In genomic region chr6:130933712-130934200, GRCh38 we compare ENCODE assay signal across 10 cellular contexts.
DNase-seq lines count a peak whose midpoint lies in the region; ATAC-seq, FAIRE-seq and TF ChIP-seq lines count a peak whose summit lies in the region.
"Had no signal": no experiment of that assay in that cellular context is flagged by ENCODE, and none has a peak within 500 bp of the region (broad histone marks: within the 10 kb centered on the region; RNA-seq: fewer than 3 reads in every experiment).

No MANE protein-coding gene starts in this region.

- no peaks in the 10 kb centered on the region for H3K27me3 Mint-ChIP-seq in activated naive CD4-positive, alpha-beta T cell treated with anti-CD3 and anti-CD28 coated beads, Interleukin-2, amount 10 ng/mL, durations not matched to agents 7 days and 5 days
- H3K27me3 Mint-ChIP-seq in T-cell: no peaks in the 10 kb centered on the region

- CTCF ChIA-PET in HepG2 (lab: Yijun Ruan, JAX; ENCODE audit: low intra/inter-chr PET ratio, low total read pairs) (no interaction called here), T-cell (lab: Charles Lee) (no interaction called here)
- CTCF ChIA-PET in activated naive CD4-positive, alpha-beta T cell treated with anti-CD3 and anti-CD28 coated beads, Interleukin-2, amount 10 ng/mL, durations not matched to agents 7 days and 5 days (lab: Charles Lee): no interaction called here

- DNase-seq in coronary artery (ENCODE audit: low spot score) (no peak), HepG2 (ENCODE audit: low spot score) (peak; percentile 98), upper lobe of left lung (no peak), T-cell (no peak)
- no peak for DNase-seq in activated naive CD4-positive, alpha-beta T cell treated with anti-CD3 and anti-CD28 coated beads, Interleukin-2, amount 10 ng/mL, durations not matched to agents 7 days and 5 days
- no peak for DNase-seq in stimulated activated CD4-positive, alpha-beta T cell treated with anti-CD3 and anti-CD28 coated beads, Interleukin-2, amount 100 ng/mL, for 48 hours
- DNase-seq: body of pancreas, heart left ventricle had no signal

- H4K20me1 ChIP-seq in HepG2 (ENCODE audit: insufficient read depth, low read length): no peaks in the 10 kb centered on the region

- H3K79me2 ChIP-seq in HepG2 (ENCODE audit: insufficient read depth, low read length): peaks cover 49% of the 10 kb centered on the region

- BruUV-seq in HepG2 (replicated peaks; lab: Mats Ljungman, UMichigan): no TSS peak

- no peaks in the 10 kb centered on the region for H3K27me3 ChIP-seq in HepG2 (ENCODE audit: control insufficient read depth in 1 of 2, insufficient read depth in 2 of 2, low read length in 2 of 2)
- H3K27me3 ChIP-seq in upper lobe of left lung: no peaks in the 10 kb centered on the region
- H3K27me3 ChIP-seq: body of pancreas, heart left ventricle, neutrophil had no signal

- no peak for TF ChIP-seq EP300 in Ishikawa (IDR thresholded peaks at IDR 0.05; ENCODE audit: borderline replicate concordance)
- TF ChIP-seq EP300 in HepG2 (IDR thresholded peaks at IDR 0.05; ENCODE audit: low read depth in 2 of 2, low read length in 2 of 2): peak; percentile 84 to 95; a peak in 3 of 4 replicates
- peak; percentile 99 for TF ChIP-seq EP300 in HepG2 (CRISPR knock-in tag; IDR thresholded peaks at IDR 0.05; ENCODE audit: borderline replicate concordance)
- no peak for TF ChIP-seq EP300 in upper lobe of left lung (IDR thresholded peaks at IDR 0.05)

- TF ChIP-seq POLR2A in HepG2 (IDR thresholded peaks at IDR 0.05; ENCODE audit: insufficient read depth in 1 of 2, low read depth in 2 of 2, low read length in 2 of 2) (no peak), upper lobe of left lung (IDR thresholded peaks at IDR 0.05) (no peak)

- peaks cover 0 to 1% of the 10 kb centered on the region in 2 experiments; a peak in 1 of 5 replicates for H3K36me3 ChIP-seq in HepG2 (replicated peaks in 1 of 2; ENCODE audit: control insufficient read depth in 1 of 2, insufficient read depth in 2 of 2, low read length in 2 of 2)
- no peaks in the 10 kb centered on the region for H3K36me3 ChIP-seq in upper lobe of left lung
- H3K36me3 ChIP-seq: heart left ventricle, neutrophil had no signal

- intact Hi-C loops in HepG2 (cut with micrococcal nuclease; ENCODE audit: unreplicated experiment): loop anchor here (1.0 to 5.0 kb wide), 3 partner anchors 46 to 130 kb away; partner anchors contain the start of gene EPB41L2

- TF ChIP-seq RAD21 in Ishikawa (IDR thresholded peaks at IDR 0.05; ENCODE audit: low read depth) (no peak), HepG2 (CRISPR knock-in tag; IDR thresholded peaks at IDR 0.05) (no peak; the same call in none of the 2 replicates)

- peak overlapping the region; percentile 47 for H3K9ac ChIP-seq in HepG2 (ENCODE audit: insufficient read depth, low read depth, low read length)

- H3K4me1 ChIP-seq in HepG2 (ENCODE audit: insufficient read depth, low read length) (peaks cover 75% of the 10 kb centered on the region), upper lobe of left lung (peaks cover 4 to 36% (median 15%) of the 10 kb centered on the region in 4 donors)

- no peaks in the 10 kb centered on the region for H3K4me1 Mint-ChIP-seq in activated naive CD4-positive, alpha-beta T cell treated with anti-CD3 and anti-CD28 coated beads, Interleukin-2, amount 10 ng/mL, durations not matched to agents 7 days and 5 days
- H3K4me1 Mint-ChIP-seq in T-cell: no peaks in the 10 kb centered on the region

- H3K4me3 ChIP-seq in coronary artery: peak overlapping the region; percentile 29
- peak overlapping the region in 2 of 3 experiments; percentile 34 to 47; a peak in 3 of 6 replicates for H3K4me3 ChIP-seq in HepG2 (replicated peaks in 1 of 3; ENCODE audit: insufficient read depth in 1 of 3, low read depth in 2 of 3, low read length in 3 of 3)
- H3K4me3 ChIP-seq in upper lobe of left lung: no peak overlapping the region
- H3K4me3 ChIP-seq: body of pancreas, heart left ventricle had no signal

- H3K9me3 ChIP-seq in HepG2 (ENCODE audit: low read length): no peaks in the 10 kb centered on the region
- H3K9me3 ChIP-seq in upper lobe of left lung: no peaks in the 10 kb centered on the region
- H3K9me3 ChIP-seq: body of pancreas, neutrophil had no signal

- no peaks in the 10 kb centered on the region for H3K36me3 Mint-ChIP-seq in activated naive CD4-positive, alpha-beta T cell treated with anti-CD3 and anti-CD28 coated beads, Interleukin-2, amount 10 ng/mL, durations not matched to agents 7 days and 5 days
- no peaks in the 10 kb centered on the region for H3K36me3 Mint-ChIP-seq in T-cell

- POLR2A ChIA-PET in HepG2 (lab: Yijun Ruan, JAX): interaction anchor here (0.8 to 1.3 kb wide), 6 partner anchors 10 to 183 kb away, joined by 3 to 6 read pairs (median 4); partner anchors contain the start of gene SMLR1
- POLR2A ChIA-PET in T-cell (lab: Charles Lee): no interaction called here

- H3K27ac ChIP-seq in coronary artery (peak overlapping the region in 1 of 2 donors; percentile 10), HepG2 (ENCODE audit: extremely low read length, insufficient read depth, low read length) (peak overlapping the region; percentile 73), upper lobe of left lung (no peak overlapping the region)
- H3K27ac ChIP-seq: body of pancreas, heart left ventricle, neutrophil had no signal

- H2AFZ ChIP-seq in HepG2 (ENCODE audit: low read length): no peak overlapping the region

- in situ Hi-C loops in HepG2 (cut with HindIII; ENCODE audit: extremely low pct_ligation_motif_present, low pct_unique_long_range_greater_than_20kb): no loop called here

- no peaks in the 10 kb centered on the region for H3K9me3 Mint-ChIP-seq in activated naive CD4-positive, alpha-beta T cell treated with anti-CD3 and anti-CD28 coated beads, Interleukin-2, amount 10 ng/mL, durations not matched to agents 7 days and 5 days
- peaks cover 0 to 4% (median 4%) of the 10 kb centered on the region in 3 donors for H3K9me3 Mint-ChIP-seq in T-cell

- peak overlapping the region; percentile 75 for H3K4me2 ChIP-seq in HepG2 (ENCODE audit: low read depth, low read length)

- TF ChIP-seq CTCF in coronary artery (IDR thresholded peaks at IDR 0.05) (no peak), HepG2 (CRISPR knock-in tag; IDR thresholded peaks at IDR 0.05) (no peak), upper lobe of left lung (IDR thresholded peaks at IDR 0.05) (no peak)

- FAIRE-seq in HepG2 (lab: Jason Lieb, UNC): peak; percentile 77

- no peak overlapping the region for H3K4me3 Mint-ChIP-seq in activated naive CD4-positive, alpha-beta T cell treated with anti-CD3 and anti-CD28 coated beads, Interleukin-2, amount 10 ng/mL, durations not matched to agents 7 days and 5 days
- no peak overlapping the region for H3K4me3 Mint-ChIP-seq in T-cell

- H3K27ac Mint-ChIP-seq in activated naive CD4-positive, alpha-beta T cell treated with anti-CD3 and anti-CD28 coated beads, Interleukin-2, amount 10 ng/mL, durations not matched to agents 7 days and 5 days: no peak overlapping the region
- H3K27ac Mint-ChIP-seq in T-cell: no peak overlapping the region

- 2% methylated on average over 6 of the region's 6 CpGs for WGBS in HepG2 (ENCODE audit: low lambda C conversion rate)
- WGBS in upper lobe of left lung, 2 donors: 74 to 85% methylated on average over 6 of the region's 6 CpGs

- peak; percentile 97 for ATAC-seq in HepG2
- peak; percentile 50 to 57 for ATAC-seq in upper lobe of left lung (ENCODE audit: low FRiP score in 2 of 2)
- no peak for ATAC-seq in T-cell (replicated peaks in 1 of 4)
- ATAC-seq: body of pancreas had no signal

TF ChIP-seq in Ishikawa, 13 proteins besides CTCF, POLR2A, EP300 and RAD21:
- TF ChIP-seq TEAD4 (IDR thresholded peaks at IDR 0.05) (peak; percentile 64), NFIC (IDR thresholded peaks at IDR 0.05) (no peak), CEBPB (IDR thresholded peaks at IDR 0.05) (no peak), YY1 (IDR thresholded peaks at IDR 0.05; ENCODE audit: low read depth) (no peak), EGR1 (IDR thresholded peaks at IDR 0.05) (no peak), FOXM1 (IDR thresholded peaks at IDR 0.05; ENCODE audit: borderline replicate concordance, low read depth) (no peak), TCF12 (IDR thresholded peaks at IDR 0.05; ENCODE audit: low read depth) (no peak)

TF ChIP-seq in HepG2, 621 proteins besides CTCF, POLR2A, EP300 and RAD21 (continues in another document):
- TF ChIP-seq ZNF484 (CRISPR knock-in tag; IDR thresholded peaks at IDR 0.05; ENCODE audit: borderline replicate concordance, low read depth): no peak
- peak; percentile 90 for TF ChIP-seq FOXP1 (IDR thresholded peaks at IDR 0.05)
- TF ChIP-seq FOXP1 (CRISPR knock-in tag; IDR thresholded peaks at IDR 0.05): peak; percentile 98
- TF ChIP-seq ZNF709 (CRISPR knock-in tag; IDR thresholded peaks at IDR 0.05): peak; percentile 36; the same call in 1 of the 2 replicates
- TF ChIP-seq DMAP1 (CRISPR knock-in tag; IDR thresholded peaks at IDR 0.05): peak; percentile 74
- 0 out of 2 replicates have a peak, but pooled peaks have one; percentile 7 for TF ChIP-seq ZNF24 (IDR thresholded peaks at IDR 0.05)
- peak; percentile 77 for TF ChIP-seq ZBTB25 (CRISPR knock-in tag; IDR thresholded peaks at IDR 0.05)
- TF ChIP-seq HDAC2 (CRISPR knock-in tag; IDR thresholded peaks at IDR 0.05): peak; percentile 99
- TF ChIP-seq ZNF33B (CRISPR knock-in tag; IDR thresholded peaks at IDR 0.05): 0 out of 2 replicates have a peak, but pooled peaks have one; percentile 44
- no peak for TF ChIP-seq TEF (CRISPR knock-in tag; IDR thresholded peaks at IDR 0.05)

Comparison
In these comparisons a context has a peak if more than half of its experiments do, and no peak if none do; other contexts are left out.
1. H3K4me3 ChIP-seq: peak in coronary artery (single experiment) and HepG2 (2 of 3); none in upper lobe of left lung (0 of 4).
2. ATAC-seq: peak in HepG2 (single experiment) and upper lobe of left lung (2 of 2); none in T-cell (0 of 4).